ENCODE assay signal across 8 cellular contexts in genomic region chrX:151151668-151152267, GRCh38. TPM values are rescaled to one million over a fixed set of nuclear protein-coding genes. Genes with fewer than 3 reads are reported as not detected.
A peak's percentile ranks its signal among the peaks of the same experiment; 100 is the strongest.
DNase-seq lines count a peak whose midpoint lies in the region; ATAC-seq and TF ChIP-seq lines count a peak whose summit lies in the region.

No MANE protein-coding gene starts in this region.

- CTCF ChIA-PET in GM10248 (lab: Yijun Ruan, JAX), result interaction anchor here (0.9 to 3.6 kb wide), 6 partner anchors 26 to 1481 kb away, joined by 3 to 14 read pairs (median 4); no protein-coding TSS in a partner anchor

- no peaks in the 10 kb centered on the region for H3K36me3 ChIP-seq in aorta (ENCODE audit: control insufficient read depth in 1 of 2, insufficient read depth in 2 of 2, low read length in 1 of 2)

- no peaks in the 10 kb centered on the region for H3K9me3 ChIP-seq in aorta (ENCODE audit: control insufficient read depth, low read length)

- ATAC-seq in HG02981 (IDR thresholded peaks at IDR 0.05; ENCODE audit: unreplicated experiment), result peak; percentile 67
- peak; percentile 66 for ATAC-seq in foreskin keratinocyte
- ATAC-seq in aorta (ENCODE audit: low FRiP score), result no peak

- POLR2A ChIA-PET in GM10248 (lab: Yijun Ruan, JAX), result no interaction called here

- H3K4me3 ChIP-seq in aorta (ENCODE audit: low read length in 2 of 2), result no peak overlapping the region

- intact Hi-C loops in aorta (cut with DNase I), result loop anchor here in 1 of 2 donors (5.0 kb wide), 1 partner anchor 1486 kb away; the partner anchor contains the start of gene GABRQ

- H3K27me3 ChIP-seq in foreskin keratinocyte, result no peaks in the 10 kb centered on the region
- H3K27me3 ChIP-seq in aorta (ENCODE audit: control insufficient read depth in 1 of 2, insufficient read depth in 2 of 2, low read length in 1 of 2), result no peaks in the 10 kb centered on the region

- TF ChIP-seq CTCF in GM10248 (IDR thresholded peaks at IDR 0.05; ENCODE audit: control extremely low read depth, extremely low read depth, low read depth, missing control alignments), result peak; percentile 68
- peak; percentile 70 for TF ChIP-seq CTCF in foreskin keratinocyte (conservative IDR thresholded peaks at IDR 0.05)

- H3K27ac ChIP-seq in foreskin keratinocyte (no peak overlapping the region), aorta (ENCODE audit: low read depth in 1 of 2, low read length in 2 of 2) (no peak overlapping the region)

- H3K4me1 ChIP-seq in foreskin keratinocyte (no peaks in the 10 kb centered on the region), aorta (ENCODE audit: control insufficient read depth in 1 of 2, insufficient read depth in 2 of 2, low read length in 2 of 2) (no peaks in the 10 kb centered on the region)

- 32 to 35% methylated on average over 8 of the region's 8 CpGs for WGBS in aorta, 2 donors

- DNase-seq in AG08396 (ENCODE audit: low spot score) (peak; percentile 38), GM10248 (ENCODE audit: extremely low spot score) (peak; percentile 38), NCI-H345 treated with DMSO at 0.1 percent for 48 hours (lab: John Stamatoyannopoulos, UW; ENCODE audit: unreplicated experiment) (peak; percentile 35), activated T-cell treated with anti-CD3 and anti-CD28 coated beads for 1 hour (ENCODE audit: low read depth) (peak; percentile 3), foreskin keratinocyte (peak in 1 of 2 donors; percentile 30), putamen (ENCODE audit: low spot score) (peak; percentile 36), aorta (no peak)

RNA-seq across cellular contexts. Expression of gene GPR50, which starts 24.6 kb away (rescaled TPM):
- total RNA-seq in foreskin keratinocyte, result not detected in 2 replicates
- polyA plus RNA-seq in foreskin keratinocyte, result not detected in 2 replicates
- total RNA-seq in aorta, result not detected
- under 1 TPM in 1 of 2 donors, not detected in 1; 0.18 TPM for polyA plus RNA-seq in aorta

Comparison
In these comparisons a context has a peak if more than half of its experiments do, and no peak if none do; other contexts are left out.
1. DNase-seq: peak in AG08396 (single experiment), GM10248 (single experiment), NCI-H345 treated with DMSO at 0.1 percent for 48 hours (single experiment), activated T-cell treated with anti-CD3 and anti-CD28 coated beads for 1 hour (single experiment) and putamen (single experiment); none in aorta (0 of 2).